ENCODE assay signal across 8 cellular contexts in the genomic region with DNA sequence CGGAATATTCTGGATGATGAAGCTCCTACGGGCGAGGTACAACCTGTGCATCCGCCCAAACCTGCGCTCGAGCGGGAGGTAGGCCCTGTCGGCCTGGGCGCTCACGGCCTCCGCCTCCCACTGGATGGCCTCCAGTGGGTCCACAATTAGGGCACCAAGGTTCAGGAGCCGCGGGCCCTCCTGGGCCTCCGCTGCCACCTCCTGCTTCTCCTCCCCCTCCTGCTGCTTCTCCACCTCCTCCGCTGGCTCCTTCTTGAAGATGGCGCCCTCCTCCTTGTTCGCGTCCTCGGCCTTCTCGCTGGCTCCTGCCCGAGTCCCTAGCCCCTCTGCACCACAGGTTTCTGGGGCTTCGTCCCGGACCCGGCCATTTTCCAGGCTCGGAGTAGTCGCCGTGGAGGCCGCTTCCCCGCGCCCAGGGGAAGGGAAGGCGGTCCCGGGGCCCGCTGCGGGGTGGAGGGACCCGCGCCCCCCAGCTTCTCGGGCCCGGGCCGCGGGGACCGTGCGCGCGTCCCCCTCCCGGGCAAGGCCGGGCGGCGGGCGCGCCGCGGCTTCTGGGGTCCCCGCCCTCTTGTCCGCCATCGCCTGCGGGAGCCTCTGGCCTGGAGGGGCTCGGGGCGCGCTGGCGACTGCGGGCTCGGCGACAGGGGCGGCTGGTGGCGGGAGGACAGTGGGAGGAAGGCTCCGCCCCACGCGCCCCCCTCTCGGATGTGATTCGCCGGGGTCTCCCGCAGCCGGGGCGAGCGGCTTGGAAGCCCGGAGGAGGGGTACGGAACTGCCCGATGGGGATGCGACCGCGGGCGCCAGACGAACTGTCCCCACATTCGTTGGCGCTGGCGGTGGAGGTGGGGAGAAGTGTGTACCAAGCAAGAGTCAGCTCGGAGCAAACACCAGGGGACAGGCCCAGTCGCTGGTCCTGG. TPM values are rescaled to one million over a fixed set of nuclear protein-coding genes. Genes with fewer than 3 reads are reported as not detected.
DNase-seq lines count a peak whose midpoint lies in the region; ATAC-seq lines count a peak whose summit lies in the region.

No MANE protein-coding gene starts in this region.

- peak overlapping the region; percentile 72 for H2AFZ ChIP-seq in trophoblast cell (ENCODE audit: insufficient read depth, low read length, poor library complexity)

- peak overlapping the region; percentile 88 for H3K14ac ChIP-seq in trophoblast cell (ENCODE audit: low read length)

- peak overlapping the region; percentile 93 for H4K12ac ChIP-seq in trophoblast cell (ENCODE audit: low read depth, low read length)

- peak; percentile 81 for ATAC-seq in activated naive CD8-positive, alpha-beta T cell treated with anti-CD3 and anti-CD28 coated beads, Interleukin-2, amount 50 U/mL, for 24 hours
- ATAC-seq in left cardiac atrium, result peak; percentile 47 to 65
- no peak for ATAC-seq in GM21576 (IDR thresholded peaks at IDR 0.05; ENCODE audit: unreplicated experiment)
- no peak for ATAC-seq in GM19397 (IDR thresholded peaks at IDR 0.05; ENCODE audit: unreplicated experiment)
- no peak for ATAC-seq in HG03097 (IDR thresholded peaks at IDR 0.05; ENCODE audit: low FRiP score, unreplicated experiment)

- peak overlapping the region; percentile 91 for H3K9ac ChIP-seq in NT2/D1 (ENCODE audit: insufficient read length, low read depth)
- peak overlapping the region; percentile 10 for H3K9ac ChIP-seq in trophoblast cell (ENCODE audit: low read length)

- H3K36me3 ChIP-seq in NT2/D1 (ENCODE audit: insufficient read depth, insufficient read length, low read length), result peaks cover 38% of the 10 kb centered on the region
- peaks cover 0 to 4% of the 10 kb centered on the region in 2 experiments for H3K36me3 ChIP-seq in trophoblast cell (ENCODE audit: control insufficient read depth in 1 of 2, insufficient read depth in 2 of 2, low read length in 2 of 2)

- H3K27ac Mint-ChIP-seq in activated naive CD8-positive, alpha-beta T cell treated with anti-CD3 and anti-CD28 coated beads, Interleukin-2, amount 50 U/mL, for 24 hours, result peak overlapping the region; percentile 88

- H3K18ac ChIP-seq in trophoblast cell (ENCODE audit: low read length), result peak overlapping the region; percentile 54

- H3K27me3 ChIP-seq in NT2/D1 (ENCODE audit: insufficient read depth, insufficient read length), result no peaks in the 10 kb centered on the region
- no peaks in the 10 kb centered on the region for H3K27me3 ChIP-seq in trophoblast cell (ENCODE audit: insufficient read depth, low read length)

- H3K9me3 Mint-ChIP-seq in activated naive CD8-positive, alpha-beta T cell treated with anti-CD3 and anti-CD28 coated beads, Interleukin-2, amount 50 U/mL, for 24 hours, result no peaks in the 10 kb centered on the region

- peak overlapping the region; percentile 93 for H3K4me2 ChIP-seq in trophoblast cell (ENCODE audit: low read length)

- no peak overlapping the region for H3K23ac ChIP-seq in trophoblast cell (ENCODE audit: low read length)

- no peak overlapping the region for H2AK5ac ChIP-seq in trophoblast cell (ENCODE audit: low read length)

- peaks cover 26% of the 10 kb centered on the region for H3K36me3 Mint-ChIP-seq in activated naive CD8-positive, alpha-beta T cell treated with anti-CD3 and anti-CD28 coated beads, Interleukin-2, amount 50 U/mL, for 24 hours (ENCODE audit: low read depth)

- peaks cover 8% of the 10 kb centered on the region for H3K79me1 ChIP-seq in trophoblast cell (ENCODE audit: low read length)

- H4K8ac ChIP-seq in trophoblast cell (ENCODE audit: low read depth, low read length), result peak overlapping the region; percentile 80

- H3K27ac ChIP-seq in trophoblast cell (ENCODE audit: low read depth, low read length), result no peak overlapping the region

- no peaks in the 10 kb centered on the region for H3K27me3 Mint-ChIP-seq in activated naive CD8-positive, alpha-beta T cell treated with anti-CD3 and anti-CD28 coated beads, Interleukin-2, amount 50 U/mL, for 24 hours

- peak overlapping the region; percentile 75 for H3K4me3 Mint-ChIP-seq in activated naive CD8-positive, alpha-beta T cell treated with anti-CD3 and anti-CD28 coated beads, Interleukin-2, amount 50 U/mL, for 24 hours

- peak overlapping the region; percentile 16 for H3K4ac ChIP-seq in trophoblast cell (ENCODE audit: low read depth, low read length)

- H4K91ac ChIP-seq in trophoblast cell (ENCODE audit: low read depth, low read length), result peak overlapping the region; percentile 78

- H3K4me1 Mint-ChIP-seq in activated naive CD8-positive, alpha-beta T cell treated with anti-CD3 and anti-CD28 coated beads, Interleukin-2, amount 50 U/mL, for 24 hours, result peaks cover 57% of the 10 kb centered on the region

- no peak overlapping the region for H2BK12ac ChIP-seq in trophoblast cell (ENCODE audit: low read length)

- H3K9me3 ChIP-seq in NT2/D1 (ENCODE audit: insufficient read depth, low read length) (no peaks in the 10 kb centered on the region), trophoblast cell (ENCODE audit: insufficient read depth, low read depth, low read length) (peaks cover 2% of the 10 kb centered on the region)

- peak overlapping the region; percentile 51 for H3K4me3 ChIP-seq in NT2/D1 (ENCODE audit: insufficient read length, low read depth)
- H3K4me3 ChIP-seq in trophoblast cell (ENCODE audit: low read depth, low read length), result peak overlapping the region; percentile 69

- intact Hi-C loops in left cardiac atrium (cut with DNase I), result no loop called here

- peak; percentile 51 for DNase-seq in EH (ENCODE audit: low read depth)
- peak; percentile 22 for DNase-seq in NT2/D1 (ENCODE audit: low read depth, low spot score)
- peak; percentile 72 for DNase-seq in activated naive CD8-positive, alpha-beta T cell treated with anti-CD3 and anti-CD28 coated beads, Interleukin-2, amount 50 U/mL, for 24 hours
- peak; percentile 56 for DNase-seq in left cardiac atrium
- no peak for DNase-seq in trophoblast cell

- H3K4me1 ChIP-seq in NT2/D1 (ENCODE audit: insufficient read depth, insufficient read length), result peaks cover 15% of the 10 kb centered on the region
- peaks cover 10 to 12% of the 10 kb centered on the region in 2 experiments for H3K4me1 ChIP-seq in trophoblast cell (ENCODE audit: control insufficient read depth in 1 of 2, insufficient read depth in 2 of 2, low read length in 2 of 2)

- no CpG with 5 or more reads among the region's 88 CpGs for WGBS in trophoblast cell (ENCODE audit: extremely low coverage, insufficient coverage, insufficient read length)

- peak overlapping the region; percentile 7 for H2BK5ac ChIP-seq in trophoblast cell (ENCODE audit: low read depth, low read length, poor library complexity)

- peak overlapping the region; percentile 28 for H2BK120ac ChIP-seq in trophoblast cell (ENCODE audit: insufficient read depth, low read length, poor library complexity)

- H3K79me2 ChIP-seq in trophoblast cell (ENCODE audit: control insufficient read depth, insufficient read depth, low read length, poor library complexity), result peaks cover 5% of the 10 kb centered on the region

RNA-seq across cellular contexts. Expression of gene PLAGL2, which starts 17.6 kb away (rescaled TPM):
- 1 to 10 TPM; 6.9 to 8.0 TPM for total RNA-seq in left cardiac atrium
- polyA plus RNA-seq in trophoblast cell (2013), result 20.8 and 21.5 TPM in 2 replicates

RNA-seq across cellular contexts. Expression of gene POFUT1, which starts 17.7 kb away (rescaled TPM):
- 10 to 100 TPM; 25.5 to 28.6 TPM for total RNA-seq in left cardiac atrium
- 25.0 and 25.5 TPM in 2 replicates for polyA plus RNA-seq in trophoblast cell (2013)

Comparison
In these comparisons a context has a peak if more than half of its experiments do, and no peak if none do; other contexts are left out.
1. DNase-seq: peak in EH (single experiment), NT2/D1 (single experiment), activated naive CD8-positive, alpha-beta T cell treated with anti-CD3 and anti-CD28 coated beads, Interleukin-2, amount 50 U/mL, for 24 hours (single experiment) and left cardiac atrium (single experiment); none in trophoblast cell (0 of 2).
2. ATAC-seq: peak in activated naive CD8-positive, alpha-beta T cell treated with anti-CD3 and anti-CD28 coated beads, Interleukin-2, amount 50 U/mL, for 24 hours (single experiment) and left cardiac atrium (2 of 2); none in GM21576 (single experiment), GM19397 (single experiment) and HG03097 (single experiment).